In genomic region chr7:138491612-138492386, GRCh38 we compare ENCODE assay signal across 1 cellular context.
A peak's percentile ranks its signal among the peaks of the same experiment; 100 is the strongest.
TF ChIP-seq lines count a peak whose summit lies in the region.

No MANE protein-coding gene starts in this region.

TF ChIP-seq in HepG2, 621 proteins besides CTCF, POLR2A, EP300 and RAD21 (continued from another document):
- TF ChIP-seq ZBTB34 (CRISPR knock-in tag; IDR thresholded peaks at IDR 0.05): no peak
- no peak for TF ChIP-seq ADNP (CRISPR knock-in tag; IDR thresholded peaks at IDR 0.05)
- 0 out of 2 replicates have a peak, but pooled peaks have one; percentile 5 for TF ChIP-seq POLR2AphosphoS5 (IDR thresholded peaks at IDR 0.05; ENCODE audit: low read depth, low read length)
- no peak for TF ChIP-seq ZNF430 (CRISPR knock-in tag; IDR thresholded peaks at IDR 0.05)
- TF ChIP-seq RBM22 (optimal IDR thresholded peaks at IDR 0.05; ENCODE audit: low read length): peak; percentile 76
- TF ChIP-seq, protein P1, sequence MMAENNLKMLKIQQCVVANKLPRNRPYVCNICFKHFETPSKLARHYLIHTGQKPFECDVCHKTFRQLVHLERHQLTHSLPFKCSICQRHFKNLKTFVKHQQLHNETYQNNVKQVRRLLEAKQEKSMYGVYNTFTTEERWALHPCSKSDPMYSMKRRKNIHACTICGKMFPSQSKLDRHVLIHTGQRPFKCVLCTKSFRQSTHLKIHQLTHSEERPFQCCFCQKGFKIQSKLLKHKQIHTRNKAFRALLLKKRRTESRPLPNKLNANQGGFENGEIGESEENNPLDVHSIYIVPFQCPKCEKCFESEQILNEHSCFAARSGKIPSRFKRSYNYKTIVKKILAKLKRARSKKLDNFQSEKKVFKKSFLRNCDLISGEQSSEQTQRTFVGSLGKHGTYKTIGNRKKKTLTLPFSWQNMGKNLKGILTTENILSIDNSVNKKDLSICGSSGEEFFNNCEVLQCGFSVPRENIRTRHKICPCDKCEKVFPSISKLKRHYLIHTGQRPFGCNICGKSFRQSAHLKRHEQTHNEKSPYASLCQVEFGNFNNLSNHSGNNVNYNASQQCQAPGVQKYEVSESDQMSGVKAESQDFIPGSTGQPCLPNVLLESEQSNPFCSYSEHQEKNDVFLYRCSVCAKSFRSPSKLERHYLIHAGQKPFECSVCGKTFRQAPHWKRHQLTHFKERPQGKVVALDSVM (CRISPR knock-in tag; IDR thresholded peaks at IDR 0.05): peak; percentile 87
- no peak for TF ChIP-seq RAD51 (IDR thresholded peaks at IDR 0.05; ENCODE audit: borderline replicate concordance)
- TF ChIP-seq ZNF414 (CRISPR knock-in tag; IDR thresholded peaks at IDR 0.05): no peak
- TF ChIP-seq NCOA2 (CRISPR knock-in tag; IDR thresholded peaks at IDR 0.05): no peak
- TF ChIP-seq HNF4G (IDR thresholded peaks at IDR 0.05; ENCODE audit: borderline replicate concordance, low read depth, low read length): no peak
- TF ChIP-seq HNF4G (CRISPR knock-in tag; IDR thresholded peaks at IDR 0.05; ENCODE audit: borderline replicate concordance, low read depth): no peak
- no peak for TF ChIP-seq ZFYVE20 (CRISPR knock-in tag; IDR thresholded peaks at IDR 0.05; ENCODE audit: borderline replicate concordance, low read depth)
- no peak for TF ChIP-seq ZNF296 (CRISPR knock-in tag; conservative IDR thresholded peaks at IDR 0.05)
- TF ChIP-seq, protein P2, sequence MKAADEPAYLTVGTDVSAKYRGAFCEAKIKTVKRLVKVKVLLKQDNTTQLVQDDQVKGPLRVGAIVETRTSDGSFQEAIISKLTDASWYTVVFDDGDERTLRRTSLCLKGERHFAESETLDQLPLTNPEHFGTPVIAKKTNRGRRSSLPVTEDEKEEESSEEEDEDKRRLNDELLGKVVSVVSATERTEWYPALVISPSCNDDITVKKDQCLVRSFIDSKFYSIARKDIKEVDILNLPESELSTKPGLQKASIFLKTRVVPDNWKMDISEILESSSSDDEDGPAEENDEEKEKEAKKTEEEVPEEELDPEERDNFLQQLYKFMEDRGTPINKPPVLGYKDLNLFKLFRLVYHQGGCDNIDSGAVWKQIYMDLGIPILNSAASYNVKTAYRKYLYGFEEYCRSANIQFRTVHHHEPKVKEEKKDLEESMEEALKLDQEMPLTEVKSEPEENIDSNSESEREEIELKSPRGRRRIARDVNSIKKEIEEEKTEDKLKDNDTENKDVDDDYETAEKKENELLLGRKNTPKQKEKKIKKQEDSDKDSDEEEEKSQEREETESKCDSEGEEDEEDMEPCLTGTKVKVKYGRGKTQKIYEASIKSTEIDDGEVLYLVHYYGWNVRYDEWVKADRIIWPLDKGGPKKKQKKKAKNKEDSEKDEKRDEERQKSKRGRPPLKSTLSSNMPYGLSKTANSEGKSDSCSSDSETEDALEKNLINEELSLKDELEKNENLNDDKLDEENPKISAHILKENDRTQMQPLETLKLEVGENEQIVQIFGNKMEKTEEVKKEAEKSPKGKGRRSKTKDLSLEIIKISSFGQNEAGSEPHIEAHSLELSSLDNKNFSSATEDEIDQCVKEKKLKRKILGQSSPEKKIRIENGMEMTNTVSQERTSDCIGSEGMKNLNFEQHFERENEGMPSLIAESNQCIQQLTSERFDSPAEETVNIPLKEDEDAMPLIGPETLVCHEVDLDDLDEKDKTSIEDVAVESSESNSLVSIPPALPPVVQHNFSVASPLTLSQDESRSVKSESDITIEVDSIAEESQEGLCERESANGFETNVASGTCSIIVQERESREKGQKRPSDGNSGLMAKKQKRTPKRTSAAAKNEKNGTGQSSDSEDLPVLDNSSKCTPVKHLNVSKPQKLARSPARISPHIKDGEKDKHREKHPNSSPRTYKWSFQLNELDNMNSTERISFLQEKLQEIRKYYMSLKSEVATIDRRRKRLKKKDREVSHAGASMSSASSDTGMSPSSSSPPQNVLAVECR (CRISPR knock-in tag; IDR thresholded peaks at IDR 0.05; ENCODE audit: borderline replicate concordance): no peak
